10 cellular contexts compared by ENCODE assay signal in the genomic region with DNA sequence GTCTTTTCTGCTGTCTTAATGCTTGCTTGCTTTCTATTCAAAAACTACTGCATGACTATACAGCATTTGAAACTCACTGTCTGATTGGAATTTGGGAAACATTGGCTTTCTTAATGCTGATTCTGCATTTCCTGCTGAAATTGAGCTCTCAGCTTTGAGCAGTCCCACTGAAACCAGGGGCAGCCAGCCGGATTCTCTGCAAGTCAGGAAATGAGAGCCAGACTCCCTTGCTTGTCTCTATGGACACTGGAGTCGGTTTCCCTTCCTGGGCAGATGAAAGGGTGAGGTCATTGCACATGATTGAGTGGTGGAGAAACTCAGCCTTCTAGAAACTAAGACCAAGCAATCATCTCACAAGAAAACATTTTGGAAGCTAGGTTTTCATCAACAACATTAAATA.
DNase-seq lines count a peak whose midpoint lies in the region; ATAC-seq and TF ChIP-seq lines count a peak whose summit lies in the region.
"Had no signal": no experiment of that assay in that cellular context is flagged by ENCODE, and none has a peak within 500 bp of the region (broad histone marks: within the 10 kb centered on the region; RNA-seq: fewer than 3 reads in every experiment).

No MANE protein-coding gene starts in this region.

- peaks cover 8% of the 10 kb centered on the region for H3K4me1 ChIP-seq in smooth muscle cell (ENCODE audit: low read depth)

- 0% methylated on average over 2 of the region's 2 CpGs for WGBS in smooth muscle cell (ENCODE audit: low lambda C conversion rate)

- no peaks in the 10 kb centered on the region for H3K9me3 ChIP-seq in smooth muscle cell (replicated peaks; ENCODE audit: low read depth)
- H3K9me3 ChIP-seq: ovary had no signal

- DNase-seq in HT1080 (ENCODE audit: low read depth) (peak; percentile 56), choroid plexus epithelial cell (ENCODE audit: low read depth) (peak; percentile 85), kidney epithelial cell (ENCODE audit: low read depth) (peak; percentile 70), smooth muscle cell (lab: John Stamatoyannopoulos, UW; ENCODE audit: unreplicated experiment) (peak; percentile 1), T-helper 9 cell (no peak)
- DNase-seq in effector memory CD8-positive, alpha-beta T cell = no peak
- DNase-seq in activated T-cell treated with anti-CD3 and anti-CD28 coated beads, Interleukin-2, amount 50 U/mL, for 72 hours = no peak

- no peak for TF ChIP-seq CTCF in choroid plexus epithelial cell (conservative IDR thresholded peaks at IDR 0.05; ENCODE audit: low read depth, low read length)
- TF ChIP-seq CTCF in kidney epithelial cell (IDR thresholded peaks at IDR 0.05; ENCODE audit: insufficient read depth, low read length, poor library complexity, severe bottlenecking) = no peak
- no peak for TF ChIP-seq CTCF in smooth muscle cell (IDR thresholded peaks at IDR 0.05; ENCODE audit: borderline replicate concordance, insufficient read depth, poor library complexity, severe bottlenecking)

- H3K36me3 Mint-ChIP-seq in effector memory CD8-positive, alpha-beta T cell (ENCODE audit: insufficient read depth) = no peaks in the 10 kb centered on the region
- peaks cover 4% of the 10 kb centered on the region in 2 donors for H3K36me3 Mint-ChIP-seq in activated T-cell treated with anti-CD3 and anti-CD28 coated beads, Interleukin-2, amount 50 U/mL, for 72 hours (ENCODE audit: insufficient read depth in 2 of 2)

- no peaks in the 10 kb centered on the region for H3K9me3 Mint-ChIP-seq in effector memory CD8-positive, alpha-beta T cell
- H3K9me3 Mint-ChIP-seq in activated T-cell treated with anti-CD3 and anti-CD28 coated beads, Interleukin-2, amount 50 U/mL, for 72 hours = peaks cover 0 to 3% of the 10 kb centered on the region in 2 donors

- no peak overlapping the region for H3K4me3 Mint-ChIP-seq in effector memory CD8-positive, alpha-beta T cell
- no peak overlapping the region for H3K4me3 Mint-ChIP-seq in activated T-cell treated with anti-CD3 and anti-CD28 coated beads, Interleukin-2, amount 50 U/mL, for 72 hours
- H3K4me3 Mint-ChIP-seq: activated T-helper 1 cell treated with anti-CD3 and anti-CD28 coated beads, Interleukin-12 subunit alpha, Interleukin-12 subunit beta, Interleukin-2, Interleukin-4 antibody, amounts not matched to agents 30 ng/mL and 10 ng/mL and 1 ng/mL, durations not matched to agents 14 hours and 24 hours and 36 hours had no signal

- peak overlapping the region; percentile 71 for H3K4me2 ChIP-seq in smooth muscle cell

- no peaks in the 10 kb centered on the region for H3K27me3 ChIP-seq in kidney epithelial cell (ENCODE audit: control insufficient read depth, insufficient read depth, low read length)
- H3K27me3 ChIP-seq in smooth muscle cell (ENCODE audit: low read depth) = no peaks in the 10 kb centered on the region
- H3K27me3 ChIP-seq: ovary had no signal

- no peaks in the 10 kb centered on the region for H3F3A ChIP-seq in smooth muscle cell (ENCODE audit: low read depth)

- H3K36me3 ChIP-seq in kidney epithelial cell (ENCODE audit: control insufficient read depth, insufficient read depth, low read length) (no peaks in the 10 kb centered on the region), smooth muscle cell (ENCODE audit: low read depth) (no peaks in the 10 kb centered on the region)
- H3K36me3 ChIP-seq: ovary had no signal

- peak overlapping the region; percentile 81 for H3K27ac ChIP-seq in smooth muscle cell (ENCODE audit: low read depth)
- H3K27ac ChIP-seq: ovary had no signal

- H3K79me2 ChIP-seq in smooth muscle cell (ENCODE audit: low read depth) = no peaks in the 10 kb centered on the region

- peaks cover 18 to 50% of the 10 kb centered on the region in 2 donors for H3K27me3 Mint-ChIP-seq in effector memory CD8-positive, alpha-beta T cell
- no peaks in the 10 kb centered on the region for H3K27me3 Mint-ChIP-seq in activated T-cell treated with anti-CD3 and anti-CD28 coated beads, Interleukin-2, amount 50 U/mL, for 72 hours (ENCODE audit: low read depth)

- H3K27ac Mint-ChIP-seq in effector memory CD8-positive, alpha-beta T cell = no peak overlapping the region
- H3K27ac Mint-ChIP-seq in activated T-cell treated with anti-CD3 and anti-CD28 coated beads, Interleukin-2, amount 50 U/mL, for 72 hours = no peak overlapping the region
- H3K27ac Mint-ChIP-seq: activated T-helper 1 cell treated with anti-CD3 and anti-CD28 coated beads, Interleukin-12 subunit alpha, Interleukin-12 subunit beta, Interleukin-2, Interleukin-4 antibody, amounts not matched to agents 30 ng/mL and 10 ng/mL and 1 ng/mL, durations not matched to agents 14 hours and 24 hours and 36 hours had no signal

- peak overlapping the region; percentile 17 for H3K9ac ChIP-seq in smooth muscle cell (ENCODE audit: low read depth)

- H3K4me3 ChIP-seq in choroid plexus epithelial cell (ENCODE audit: low read depth, low read length) (no peak overlapping the region), kidney epithelial cell (ENCODE audit: low read depth, low read length) (no peak overlapping the region), smooth muscle cell (no peak overlapping the region)
- H3K4me3 ChIP-seq: ovary had no signal

- no peaks in the 10 kb centered on the region for H3K4me1 Mint-ChIP-seq in effector memory CD8-positive, alpha-beta T cell (ENCODE audit: low read depth in 2 of 2)
- no peaks in the 10 kb centered on the region for H3K4me1 Mint-ChIP-seq in activated T-cell treated with anti-CD3 and anti-CD28 coated beads, Interleukin-2, amount 50 U/mL, for 72 hours (ENCODE audit: low read depth)

- H4K20me1 ChIP-seq in smooth muscle cell (ENCODE audit: low read depth) = no peaks in the 10 kb centered on the region

- ATAC-seq in GM19395 (IDR thresholded peaks at IDR 0.05; ENCODE audit: unreplicated experiment) = no peak
- ATAC-seq in effector memory CD8-positive, alpha-beta T cell (replicated peaks) = no peak
- ATAC-seq in activated T-cell treated with anti-CD3 and anti-CD28 coated beads, Interleukin-2, amount 50 U/mL, for 72 hours (replicated peaks in 1 of 2) = no peak

- H2AFZ ChIP-seq in smooth muscle cell (ENCODE audit: low read depth) = peak overlapping the region; percentile 8

Comparison
In these comparisons a context has a peak if more than half of its experiments do, and no peak if none do; other contexts are left out.
1. DNase-seq: peak in HT1080 (single experiment), choroid plexus epithelial cell (single experiment), kidney epithelial cell (single experiment) and smooth muscle cell (single experiment); none in effector memory CD8-positive, alpha-beta T cell (0 of 3), T-helper 9 cell (single experiment) and activated T-cell treated with anti-CD3 and anti-CD28 coated beads, Interleukin-2, amount 50 U/mL, for 72 hours (0 of 2).